Comparison of ENCODE assay signal across 1 cellular context in the genomic region with DNA sequence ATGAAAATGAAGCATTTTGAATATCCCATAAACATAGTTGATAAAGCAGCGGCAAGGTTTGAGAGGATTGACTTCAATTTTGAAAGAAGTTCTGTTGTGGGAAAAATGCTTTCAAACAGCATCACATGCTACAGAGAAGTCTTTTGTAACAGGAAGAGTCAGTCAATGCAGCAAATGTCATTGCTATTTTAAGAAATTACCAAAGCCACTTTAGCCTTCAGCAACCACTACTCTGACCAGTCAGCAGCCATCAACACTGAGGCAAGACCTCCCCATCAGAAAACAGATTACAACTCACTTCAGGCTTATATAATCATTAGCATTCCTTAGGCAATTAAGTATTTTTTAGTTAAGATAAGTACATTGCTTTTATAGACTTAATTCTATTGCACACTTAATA.
TF ChIP-seq lines count a peak whose summit lies in the region.

No MANE protein-coding gene starts in this region.

TF ChIP-seq in GM12878, 131 proteins besides CTCF, POLR2A, EP300 and RAD21:
- TF ChIP-seq ZNF384 (IDR thresholded peaks at IDR 0.05; ENCODE audit: borderline replicate concordance, low read depth, low read length) (no peak), MEF2A (IDR thresholded peaks at IDR 0.05; ENCODE audit: insufficient read depth, low read depth, low read length) (0 out of 2 replicates have a peak, but pooled peaks have one; percentile 32), RUNX3 (IDR thresholded peaks at IDR 0.05; ENCODE audit: low read length) (peak; percentile 33; the same call in 1 of the 2 replicates), CBX5 (IDR thresholded peaks at IDR 0.05; ENCODE audit: low read depth) (no peak), MEF2B (IDR thresholded peaks at IDR 0.05; ENCODE audit: partially characterized antibody, poor library complexity, severe bottlenecking) (peak; percentile 20)
- TF ChIP-seq, protein P1, sequence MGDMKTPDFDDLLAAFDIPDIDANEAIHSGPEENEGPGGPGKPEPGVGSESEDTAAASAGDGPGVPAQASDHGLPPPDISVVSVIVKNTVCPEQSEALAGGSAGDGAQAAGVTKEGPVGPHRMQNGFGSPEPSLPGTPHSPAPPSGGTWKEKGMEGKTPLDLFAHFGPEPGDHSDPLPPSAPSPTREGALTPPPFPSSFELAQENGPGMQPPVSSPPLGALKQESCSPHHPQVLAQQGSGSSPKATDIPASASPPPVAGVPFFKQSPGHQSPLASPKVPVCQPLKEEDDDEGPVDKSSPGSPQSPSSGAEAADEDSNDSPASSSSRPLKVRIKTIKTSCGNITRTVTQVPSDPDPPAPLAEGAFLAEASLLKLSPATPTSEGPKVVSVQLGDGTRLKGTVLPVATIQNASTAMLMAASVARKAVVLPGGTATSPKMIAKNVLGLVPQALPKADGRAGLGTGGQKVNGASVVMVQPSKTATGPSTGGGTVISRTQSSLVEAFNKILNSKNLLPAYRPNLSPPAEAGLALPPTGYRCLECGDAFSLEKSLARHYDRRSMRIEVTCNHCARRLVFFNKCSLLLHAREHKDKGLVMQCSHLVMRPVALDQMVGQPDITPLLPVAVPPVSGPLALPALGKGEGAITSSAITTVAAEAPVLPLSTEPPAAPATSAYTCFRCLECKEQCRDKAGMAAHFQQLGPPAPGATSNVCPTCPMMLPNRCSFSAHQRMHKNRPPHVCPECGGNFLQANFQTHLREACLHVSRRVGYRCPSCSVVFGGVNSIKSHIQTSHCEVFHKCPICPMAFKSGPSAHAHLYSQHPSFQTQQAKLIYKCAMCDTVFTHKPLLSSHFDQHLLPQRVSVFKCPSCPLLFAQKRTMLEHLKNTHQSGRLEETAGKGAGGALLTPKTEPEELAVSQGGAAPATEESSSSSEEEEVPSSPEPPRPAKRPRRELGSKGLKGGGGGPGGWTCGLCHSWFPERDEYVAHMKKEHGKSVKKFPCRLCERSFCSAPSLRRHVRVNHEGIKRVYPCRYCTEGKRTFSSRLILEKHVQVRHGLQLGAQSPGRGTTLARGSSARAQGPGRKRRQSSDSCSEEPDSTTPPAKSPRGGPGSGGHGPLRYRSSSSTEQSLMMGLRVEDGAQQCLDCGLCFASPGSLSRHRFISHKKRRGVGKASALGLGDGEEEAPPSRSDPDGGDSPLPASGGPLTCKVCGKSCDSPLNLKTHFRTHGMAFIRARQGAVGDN (IDR thresholded peaks at IDR 0.05) = 0 out of 2 replicates have a peak, but pooled peaks have one; percentile 25
